In the genomic region with DNA sequence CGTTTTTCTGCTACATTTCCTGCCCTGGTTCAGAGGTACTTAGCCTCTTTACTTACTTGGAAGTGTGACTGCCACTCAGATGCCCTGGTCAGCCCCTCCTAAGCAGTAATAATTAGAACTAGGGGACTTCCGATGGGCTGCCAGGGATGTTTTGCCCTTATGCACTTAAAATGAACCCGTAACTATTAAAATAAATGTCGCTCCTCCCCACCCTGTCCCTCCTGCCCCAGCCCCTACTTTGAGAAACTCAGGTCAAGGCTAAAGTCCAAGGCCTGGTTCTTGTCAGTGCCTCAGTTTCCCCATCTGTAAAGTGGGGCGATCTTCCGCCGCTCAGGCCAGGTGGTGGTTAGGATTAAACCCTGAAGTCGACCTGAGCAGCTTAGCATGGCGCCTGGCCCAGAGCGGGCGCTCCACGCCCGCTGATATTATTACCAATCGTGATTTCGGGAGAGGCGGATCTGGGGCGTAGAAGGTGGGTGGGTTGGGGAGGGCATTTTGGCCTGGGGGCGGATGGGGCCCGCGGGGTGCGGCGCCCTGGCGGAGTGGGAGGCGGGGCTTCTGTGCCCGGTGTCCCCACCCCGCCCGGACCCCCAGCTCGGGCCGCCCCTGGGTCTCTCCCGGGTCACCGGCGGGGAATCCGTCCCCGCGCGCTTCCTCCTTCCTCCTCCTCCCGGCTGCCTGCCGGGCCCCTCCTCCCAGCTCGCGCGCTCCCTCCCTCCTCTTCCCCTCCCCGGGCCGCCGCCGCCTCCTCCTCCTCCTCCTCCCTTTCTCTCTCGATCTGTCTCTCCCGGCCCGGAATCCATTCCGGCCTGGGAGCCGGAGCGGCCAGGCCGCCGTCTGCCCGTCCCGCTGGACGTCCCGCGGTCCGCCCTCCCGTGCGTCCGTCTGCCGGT, we compare ENCODE assay signal across 1 cellular context.
TF ChIP-seq lines count a peak whose summit lies in the region.

A gene (plus strand): TSS at position 802 of the 893 bp plus-strand sequence. CDS start 38,014 bp downstream, outside the sequence.

TF ChIP-seq in HepG2, 621 proteins besides CTCF, POLR2A, EP300 and RAD21 (continued from another document and continues in another):
- TF ChIP-seq MXI1 (IDR thresholded peaks at IDR 0.05; ENCODE audit: borderline replicate concordance, low read depth, low read length) (0 out of 3 replicates have a peak, but pooled peaks have one; percentile 5), ZNF672 (CRISPR knock-in tag; IDR thresholded peaks at IDR 0.05) (no peak), ZMYM2 (CRISPR knock-in tag; IDR thresholded peaks at IDR 0.05) (no peak; the same call in 1 of the 2 replicates), MAFK (conservative IDR thresholded peaks at IDR 0.05 in 1 of 2, IDR thresholded peaks at IDR 0.05 in 1 of 2; ENCODE audit: low read length in 2 of 2) (no peak), RBM39 (IDR thresholded peaks at IDR 0.05; ENCODE audit: low read depth, low read length, poor library complexity, severe bottlenecking) (peak; percentile 76), HES4 (CRISPR knock-in tag; IDR thresholded peaks at IDR 0.05; ENCODE audit: borderline replicate concordance) (peak; percentile 67; the same call in 1 of the 2 replicates), TAF15 (IDR thresholded peaks at IDR 0.05; ENCODE audit: low read depth, low read length, poor library complexity, severe bottlenecking) (no peak), RBFOX2 (IDR thresholded peaks at IDR 0.05; ENCODE audit: low read depth, low read length) (peak; percentile 80), ZNF749 (CRISPR knock-in tag; IDR thresholded peaks at IDR 0.05; ENCODE audit: borderline replicate concordance) (0 out of 2 replicates have a peak, but pooled peaks have one; percentile 55), ZNF547 (CRISPR knock-in tag; IDR thresholded peaks at IDR 0.05) (no peak; the same call in 1 of the 2 replicates), ZNF326 (CRISPR knock-in tag; IDR thresholded peaks at IDR 0.05; ENCODE audit: borderline replicate concordance) (no peak), CREB1 (IDR thresholded peaks at IDR 0.05) (no peak), CREB1 (CRISPR knock-in tag; IDR thresholded peaks at IDR 0.05) (no peak), ZNF619 (CRISPR knock-in tag; IDR thresholded peaks at IDR 0.05) (no peak), ZNF225 (CRISPR knock-in tag; IDR thresholded peaks at IDR 0.05) (no peak; the same call in 1 of the 2 replicates), ZSCAN9 (CRISPR knock-in tag; IDR thresholded peaks at IDR 0.05; ENCODE audit: borderline replicate concordance) (no peak), REL (CRISPR knock-in tag; conservative IDR thresholded peaks at IDR 0.05) (0 out of 2 replicates have a peak, but pooled peaks have one; percentile 70), SOX5 (CRISPR knock-in tag; IDR thresholded peaks at IDR 0.05; ENCODE audit: borderline replicate concordance) (no peak), KMT2A (CRISPR knock-in tag; IDR thresholded peaks at IDR 0.05) (peak; percentile 62; the same call in 1 of the 2 replicates), ZNF788 (CRISPR knock-in tag; IDR thresholded peaks at IDR 0.05; ENCODE audit: borderline replicate concordance) (peak; percentile 16; the same call in 1 of the 2 replicates), SP140L (CRISPR knock-in tag; IDR thresholded peaks at IDR 0.05; ENCODE audit: borderline replicate concordance) (no peak), PHF21A (CRISPR knock-in tag; IDR thresholded peaks at IDR 0.05) (no peak), MYC (CRISPR knock-in tag; IDR thresholded peaks at IDR 0.05; ENCODE audit: borderline replicate concordance) (peak; percentile 40; the same call in 1 of the 2 replicates), ZNF549 (CRISPR knock-in tag; IDR thresholded peaks at IDR 0.05) (no peak), FOSL2 (CRISPR knock-in tag; IDR thresholded peaks at IDR 0.05) (no peak), NFE2 (CRISPR knock-in tag; IDR thresholded peaks at IDR 0.05) (no peak), ZNF382 (CRISPR knock-in tag; IDR thresholded peaks at IDR 0.05; ENCODE audit: borderline replicate concordance) (no peak), CENPX (CRISPR knock-in tag; IDR thresholded peaks at IDR 0.05) (no peak), ZNF670 (CRISPR knock-in tag; IDR thresholded peaks at IDR 0.05; ENCODE audit: borderline replicate concordance) (no peak), ZNF777 (CRISPR knock-in tag; IDR thresholded peaks at IDR 0.05) (peak; percentile 78; the same call in 1 of the 2 replicates), ZNF83 (CRISPR knock-in tag; IDR thresholded peaks at IDR 0.05; ENCODE audit: borderline replicate concordance) (no peak), HNRNPL (IDR thresholded peaks at IDR 0.05; ENCODE audit: low read depth, low read length) (no peak), ARHGAP35 (CRISPR knock-in tag; IDR thresholded peaks at IDR 0.05; ENCODE audit: borderline replicate concordance) (0 out of 2 replicates have a peak, but pooled peaks have one; percentile 49), ZNF383 (CRISPR knock-in tag; IDR thresholded peaks at IDR 0.05; ENCODE audit: borderline replicate concordance) (no peak), ZNF333 (CRISPR knock-in tag; IDR thresholded peaks at IDR 0.05; ENCODE audit: borderline replicate concordance) (no peak; the same call in 1 of the 2 replicates)
- TF ChIP-seq, protein P1, sequence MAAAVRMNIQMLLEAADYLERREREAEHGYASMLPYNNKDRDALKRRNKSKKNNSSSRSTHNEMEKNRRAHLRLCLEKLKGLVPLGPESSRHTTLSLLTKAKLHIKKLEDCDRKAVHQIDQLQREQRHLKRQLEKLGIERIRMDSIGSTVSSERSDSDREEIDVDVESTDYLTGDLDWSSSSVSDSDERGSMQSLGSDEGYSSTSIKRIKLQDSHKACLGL (CRISPR knock-in tag; IDR thresholded peaks at IDR 0.05), result no peak; the same call in 1 of the 2 replicates
- TF ChIP-seq, protein P2, sequence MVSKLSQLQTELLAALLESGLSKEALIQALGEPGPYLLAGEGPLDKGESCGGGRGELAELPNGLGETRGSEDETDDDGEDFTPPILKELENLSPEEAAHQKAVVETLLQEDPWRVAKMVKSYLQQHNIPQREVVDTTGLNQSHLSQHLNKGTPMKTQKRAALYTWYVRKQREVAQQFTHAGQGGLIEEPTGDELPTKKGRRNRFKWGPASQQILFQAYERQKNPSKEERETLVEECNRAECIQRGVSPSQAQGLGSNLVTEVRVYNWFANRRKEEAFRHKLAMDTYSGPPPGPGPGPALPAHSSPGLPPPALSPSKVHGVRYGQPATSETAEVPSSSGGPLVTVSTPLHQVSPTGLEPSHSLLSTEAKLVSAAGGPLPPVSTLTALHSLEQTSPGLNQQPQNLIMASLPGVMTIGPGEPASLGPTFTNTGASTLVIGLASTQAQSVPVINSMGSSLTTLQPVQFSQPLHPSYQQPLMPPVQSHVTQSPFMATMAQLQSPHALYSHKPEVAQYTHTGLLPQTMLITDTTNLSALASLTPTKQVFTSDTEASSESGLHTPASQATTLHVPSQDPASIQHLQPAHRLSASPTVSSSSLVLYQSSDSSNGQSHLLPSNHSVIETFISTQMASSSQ (IDR thresholded peaks at IDR 0.05; ENCODE audit: low read depth), result no peak; the same call in 1 of the 2 replicates
- TF ChIP-seq, protein P2 (CRISPR knock-in tag; IDR thresholded peaks at IDR 0.05; ENCODE audit: borderline replicate concordance), result no peak
- TF ChIP-seq, protein P3, sequence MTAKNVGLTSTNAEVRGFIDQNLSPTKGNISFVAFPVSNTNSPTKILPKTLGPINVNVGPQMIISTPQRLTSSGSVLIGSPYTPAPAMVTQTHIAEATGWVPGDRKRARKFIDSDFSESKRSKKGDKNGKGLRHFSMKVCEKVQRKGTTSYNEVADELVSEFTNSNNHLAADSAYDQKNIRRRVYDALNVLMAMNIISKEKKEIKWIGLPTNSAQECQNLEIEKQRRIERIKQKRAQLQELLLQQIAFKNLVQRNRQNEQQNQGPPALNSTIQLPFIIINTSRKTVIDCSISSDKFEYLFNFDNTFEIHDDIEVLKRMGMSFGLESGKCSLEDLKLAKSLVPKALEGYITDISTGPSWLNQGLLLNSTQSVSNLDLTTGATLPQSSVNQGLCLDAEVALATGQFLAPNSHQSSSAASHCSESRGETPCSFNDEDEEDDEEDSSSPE (CRISPR knock-in tag; IDR thresholded peaks at IDR 0.05), result peak; percentile 75
- TF ChIP-seq, protein P4, sequence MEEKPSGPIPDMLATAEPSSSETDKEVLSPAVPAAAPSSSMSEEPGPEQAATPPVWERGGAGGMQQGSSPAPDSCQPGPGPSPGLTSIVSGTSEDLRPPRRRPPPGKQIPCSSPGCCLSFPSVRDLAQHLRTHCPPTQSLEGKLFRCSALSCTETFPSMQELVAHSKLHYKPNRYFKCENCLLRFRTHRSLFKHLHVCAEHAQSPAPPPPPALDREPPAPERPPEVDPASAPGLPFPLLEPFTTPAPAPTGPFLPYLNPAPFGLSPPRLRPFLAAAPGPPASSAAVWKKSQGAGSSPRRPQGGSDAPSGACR (CRISPR knock-in tag; IDR thresholded peaks at IDR 0.05), result peak; percentile 76; the same call in 1 of the 2 replicates
- TF ChIP-seq, protein P5, sequence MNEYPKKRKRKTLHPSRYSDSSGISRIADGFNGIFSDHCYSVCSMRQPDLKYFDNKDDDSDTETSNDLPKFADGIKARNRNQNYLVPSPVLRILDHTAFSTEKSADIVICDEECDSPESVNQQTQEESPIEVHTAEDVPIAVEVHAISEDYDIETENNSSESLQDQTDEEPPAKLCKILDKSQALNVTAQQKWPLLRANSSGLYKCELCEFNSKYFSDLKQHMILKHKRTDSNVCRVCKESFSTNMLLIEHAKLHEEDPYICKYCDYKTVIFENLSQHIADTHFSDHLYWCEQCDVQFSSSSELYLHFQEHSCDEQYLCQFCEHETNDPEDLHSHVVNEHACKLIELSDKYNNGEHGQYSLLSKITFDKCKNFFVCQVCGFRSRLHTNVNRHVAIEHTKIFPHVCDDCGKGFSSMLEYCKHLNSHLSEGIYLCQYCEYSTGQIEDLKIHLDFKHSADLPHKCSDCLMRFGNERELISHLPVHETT (CRISPR knock-in tag; conservative IDR thresholded peaks at IDR 0.05), result peak; percentile 88; the same call in 1 of the 2 replicates
- TF ChIP-seq, protein P6, sequence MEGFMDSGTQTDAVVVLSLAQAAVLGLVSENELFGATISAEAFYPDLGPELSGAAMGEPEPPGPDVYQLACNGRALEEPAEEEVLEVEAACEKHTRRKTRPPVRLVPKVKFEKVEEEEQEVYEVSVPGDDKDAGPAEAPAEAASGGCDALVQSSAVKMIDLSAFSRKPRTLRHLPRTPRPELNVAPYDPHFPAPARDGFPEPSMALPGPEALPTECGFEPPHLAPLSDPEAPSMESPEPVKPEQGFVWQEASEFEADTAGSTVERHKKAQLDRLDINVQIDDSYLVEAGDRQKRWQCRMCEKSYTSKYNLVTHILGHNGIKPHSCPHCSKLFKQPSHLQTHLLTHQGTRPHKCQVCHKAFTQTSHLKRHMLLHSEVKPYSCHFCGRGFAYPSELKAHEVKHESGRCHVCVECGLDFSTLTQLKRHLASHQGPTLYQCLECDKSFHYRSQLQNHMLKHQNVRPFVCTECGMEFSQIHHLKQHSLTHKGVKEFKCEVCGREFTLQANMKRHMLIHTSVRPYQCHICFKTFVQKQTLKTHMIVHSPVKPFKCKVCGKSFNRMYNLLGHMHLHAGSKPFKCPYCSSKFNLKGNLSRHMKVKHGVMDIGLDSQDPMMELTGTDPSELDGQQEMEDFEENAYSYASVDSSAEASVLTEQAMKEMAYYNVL (CRISPR knock-in tag; IDR thresholded peaks at IDR 0.05; ENCODE audit: borderline replicate concordance), result peak; percentile 99
- TF ChIP-seq, protein P7, sequence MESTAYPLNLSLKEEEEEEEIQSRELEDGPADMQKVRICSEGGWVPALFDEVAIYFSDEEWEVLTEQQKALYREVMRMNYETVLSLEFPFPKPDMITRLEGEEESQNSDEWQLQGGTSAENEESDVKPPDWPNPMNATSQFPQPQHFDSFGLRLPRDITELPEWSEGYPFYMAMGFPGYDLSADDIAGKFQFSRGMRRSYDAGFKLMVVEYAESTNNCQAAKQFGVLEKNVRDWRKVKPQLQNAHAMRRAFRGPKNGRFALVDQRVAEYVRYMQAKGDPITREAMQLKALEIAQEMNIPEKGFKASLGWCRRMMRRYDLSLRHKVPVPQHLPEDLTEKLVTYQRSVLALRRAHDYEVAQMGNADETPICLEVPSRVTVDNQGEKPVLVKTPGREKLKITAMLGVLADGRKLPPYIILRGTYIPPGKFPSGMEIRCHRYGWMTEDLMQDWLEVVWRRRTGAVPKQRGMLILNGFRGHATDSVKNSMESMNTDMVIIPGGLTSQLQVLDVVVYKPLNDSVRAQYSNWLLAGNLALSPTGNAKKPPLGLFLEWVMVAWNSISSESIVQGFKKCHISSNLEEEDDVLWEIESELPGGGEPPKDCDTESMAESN (CRISPR knock-in tag; conservative IDR thresholded peaks at IDR 0.05), result peak; percentile 64
- TF ChIP-seq, protein P8, sequence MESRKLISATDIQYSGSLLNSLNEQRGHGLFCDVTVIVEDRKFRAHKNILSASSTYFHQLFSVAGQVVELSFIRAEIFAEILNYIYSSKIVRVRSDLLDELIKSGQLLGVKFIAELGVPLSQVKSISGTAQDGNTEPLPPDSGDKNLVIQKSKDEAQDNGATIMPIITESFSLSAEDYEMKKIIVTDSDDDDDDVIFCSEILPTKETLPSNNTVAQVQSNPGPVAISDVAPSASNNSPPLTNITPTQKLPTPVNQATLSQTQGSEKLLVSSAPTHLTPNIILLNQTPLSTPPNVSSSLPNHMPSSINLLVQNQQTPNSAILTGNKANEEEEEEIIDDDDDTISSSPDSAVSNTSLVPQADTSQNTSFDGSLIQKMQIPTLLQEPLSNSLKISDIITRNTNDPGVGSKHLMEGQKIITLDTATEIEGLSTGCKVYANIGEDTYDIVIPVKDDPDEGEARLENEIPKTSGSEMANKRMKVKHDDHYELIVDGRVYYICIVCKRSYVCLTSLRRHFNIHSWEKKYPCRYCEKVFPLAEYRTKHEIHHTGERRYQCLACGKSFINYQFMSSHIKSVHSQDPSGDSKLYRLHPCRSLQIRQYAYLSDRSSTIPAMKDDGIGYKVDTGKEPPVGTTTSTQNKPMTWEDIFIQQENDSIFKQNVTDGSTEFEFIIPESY (CRISPR knock-in tag; IDR thresholded peaks at IDR 0.05), result no peak
- TF ChIP-seq, protein P9, sequence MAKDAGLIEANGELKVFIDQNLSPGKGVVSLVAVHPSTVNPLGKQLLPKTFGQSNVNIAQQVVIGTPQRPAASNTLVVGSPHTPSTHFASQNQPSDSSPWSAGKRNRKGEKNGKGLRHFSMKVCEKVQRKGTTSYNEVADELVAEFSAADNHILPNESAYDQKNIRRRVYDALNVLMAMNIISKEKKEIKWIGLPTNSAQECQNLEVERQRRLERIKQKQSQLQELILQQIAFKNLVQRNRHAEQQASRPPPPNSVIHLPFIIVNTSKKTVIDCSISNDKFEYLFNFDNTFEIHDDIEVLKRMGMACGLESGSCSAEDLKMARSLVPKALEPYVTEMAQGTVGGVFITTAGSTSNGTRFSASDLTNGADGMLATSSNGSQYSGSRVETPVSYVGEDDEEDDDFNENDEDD (CRISPR knock-in tag; IDR thresholded peaks at IDR 0.05; ENCODE audit: borderline replicate concordance), result peak; percentile 40; the same call in 1 of the 2 replicates
